ENCODE assay signal across 1 cellular context in the genomic region with DNA sequence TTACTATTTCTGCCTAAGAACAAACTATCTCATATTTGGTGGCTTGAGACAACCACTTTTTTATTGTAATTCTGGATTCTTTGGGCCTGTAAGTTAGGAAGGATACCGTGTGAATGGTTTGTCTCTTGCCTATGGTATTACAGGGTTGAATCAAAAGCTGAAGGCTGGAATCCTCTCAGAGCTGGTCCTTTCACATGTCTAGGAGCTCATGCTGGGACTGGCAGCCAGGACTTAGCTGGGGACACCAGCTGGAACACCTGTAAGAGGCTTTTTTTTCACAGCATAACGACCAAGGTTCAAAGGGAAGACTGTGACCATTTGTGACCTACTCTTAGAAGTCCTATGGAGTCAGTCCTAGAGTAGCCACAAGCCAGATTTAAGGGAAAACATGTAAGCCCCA.
TF ChIP-seq lines count a peak whose summit lies in the region.

No MANE protein-coding gene starts in this region.

TF ChIP-seq in GM23338, 12 proteins besides CTCF, POLR2A, EP300 and RAD21 (continued from another document):
- TF ChIP-seq, protein P1, sequence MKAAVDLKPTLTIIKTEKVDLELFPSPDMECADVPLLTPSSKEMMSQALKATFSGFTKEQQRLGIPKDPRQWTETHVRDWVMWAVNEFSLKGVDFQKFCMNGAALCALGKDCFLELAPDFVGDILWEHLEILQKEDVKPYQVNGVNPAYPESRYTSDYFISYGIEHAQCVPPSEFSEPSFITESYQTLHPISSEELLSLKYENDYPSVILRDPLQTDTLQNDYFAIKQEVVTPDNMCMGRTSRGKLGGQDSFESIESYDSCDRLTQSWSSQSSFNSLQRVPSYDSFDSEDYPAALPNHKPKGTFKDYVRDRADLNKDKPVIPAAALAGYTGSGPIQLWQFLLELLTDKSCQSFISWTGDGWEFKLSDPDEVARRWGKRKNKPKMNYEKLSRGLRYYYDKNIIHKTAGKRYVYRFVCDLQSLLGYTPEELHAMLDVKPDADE (IDR thresholded peaks at IDR 0.05) = no peak
